In the genomic region with DNA sequence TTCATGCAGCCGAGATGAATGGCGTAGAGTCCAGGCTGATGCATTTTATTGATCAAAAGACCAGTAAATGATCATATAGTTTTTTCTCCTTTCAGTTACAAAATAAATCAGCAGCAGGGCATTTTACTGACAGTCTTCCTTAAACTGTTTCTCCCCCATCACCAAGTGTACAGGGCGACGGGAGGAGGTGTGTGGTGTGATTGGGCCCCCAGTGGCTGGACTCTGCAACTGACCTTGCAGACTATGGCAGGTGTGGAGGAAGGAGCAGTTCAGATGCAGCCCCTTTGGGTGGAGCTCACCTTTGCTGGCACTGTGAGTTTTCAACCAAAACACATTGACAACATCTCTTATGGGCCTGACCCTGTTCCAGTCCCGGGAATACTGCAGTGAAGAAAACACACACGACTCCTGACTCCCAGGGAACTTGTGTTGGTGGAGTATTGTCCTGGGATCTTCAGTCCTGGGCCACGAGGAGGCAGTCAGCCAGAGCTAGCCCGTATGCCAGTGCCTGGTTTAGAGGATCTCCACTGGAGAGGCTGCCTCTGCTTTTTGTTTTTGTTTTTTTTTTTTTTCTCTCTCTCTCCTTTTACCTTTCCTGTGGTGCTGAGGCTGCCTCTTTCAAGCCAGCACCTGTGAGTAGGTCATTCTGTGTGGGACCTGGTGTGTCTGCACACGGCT, we compare ENCODE assay signal across 10 cellular contexts. TPM values are rescaled to one million over a fixed set of nuclear protein-coding genes. Genes with fewer than 3 reads are reported as not detected.
DNase-seq lines count a peak whose midpoint lies in the region; ATAC-seq, FAIRE-seq and TF ChIP-seq lines count a peak whose summit lies in the region.
"Had no signal": no experiment of that assay in that cellular context is flagged by ENCODE, and none has a peak within 500 bp of the region (broad histone marks: within the 10 kb centered on the region; RNA-seq: fewer than 3 reads in every experiment).

No MANE protein-coding gene starts in this region.

- in situ Hi-C loops in SK-MEL-5 (cut with HindIII; ENCODE audit: low pct_unique_long_range_greater_than_20kb, low sequenced_read_pairs), result no loop called here

- H3K27ac ChIP-seq in A549 (no peak overlapping the region), left ventricle myocardium inferior (replicated peaks) (no peak overlapping the region), mesenchymal stem cell (ENCODE audit: low read length, poor library complexity, severe bottlenecking) (no peak overlapping the region)

- H3K9ac ChIP-seq in mesenchymal stem cell (ENCODE audit: low read length), result no peak overlapping the region

- H2BK120ac ChIP-seq in mesenchymal stem cell (ENCODE audit: low read depth, low read length), result no peak overlapping the region

- ATAC-seq in A549, result peak; percentile 92 to 96

- H3K18ac ChIP-seq in mesenchymal stem cell (ENCODE audit: low read depth in 1 of 2, low read length in 2 of 2), result no peak overlapping the region

- CTCF ChIA-PET in A549 (lab: Yijun Ruan, JAX), result interaction anchor here (1.0 to 3.4 kb wide), 6 partner anchors 10 to 196 kb away, joined by 3 to 13 read pairs (median 4); no protein-coding TSS in a partner anchor

- H2AK5ac ChIP-seq in mesenchymal stem cell (ENCODE audit: low read length, severe bottlenecking), result no peak overlapping the region

- intact Hi-C loops in left ventricle myocardium inferior (cut with micrococcal nuclease), result no loop called here

- TF ChIP-seq CTCF in A549 (IDR thresholded peaks at IDR 0.05) (no peak), GM06990 (IDR thresholded peaks at IDR 0.05; ENCODE audit: insufficient read depth, low read length, poor library complexity, severe bottlenecking) (peak; percentile 38), left ventricle myocardium inferior (IDR thresholded peaks at IDR 0.05; ENCODE audit: borderline replicate concordance) (peak; percentile 22)

- H3K4me2 ChIP-seq in A549 (no peak overlapping the region), mesenchymal stem cell (ENCODE audit: low read length, poor library complexity, severe bottlenecking) (no peak overlapping the region)

- no peak overlapping the region for H4K91ac ChIP-seq in mesenchymal stem cell (ENCODE audit: low read length)

- no peak for TF ChIP-seq EP300 in A549 (IDR thresholded peaks at IDR 0.05)

- H3K4ac ChIP-seq in mesenchymal stem cell (ENCODE audit: low read depth in 1 of 2, low read length in 2 of 2), result no peak overlapping the region

- H4K8ac ChIP-seq in mesenchymal stem cell (ENCODE audit: low read length), result no peak overlapping the region

- H2BK12ac ChIP-seq in mesenchymal stem cell (ENCODE audit: low read length in 2 of 2), result no peak overlapping the region

- TF ChIP-seq POLR2A in A549 (IDR thresholded peaks at IDR 0.05; ENCODE audit: low read length), result no peak

- H3K79me1 ChIP-seq in mesenchymal stem cell (replicated peaks; ENCODE audit: low read length, poor library complexity, severe bottlenecking), result peaks cover 2% of the 10 kb centered on the region

- no peak for FAIRE-seq in A549 (lab: Jason Lieb, UNC)

- peak; percentile 33 to 72 for DNase-seq in A549 (ENCODE audit: low read depth in 1 of 2, low spot score in 1 of 2)
- no peak for DNase-seq in GM06990 (ENCODE audit: extremely low read depth, insufficient read length)
- peak; percentile 11 for DNase-seq in SK-MEL-5 (ENCODE audit: low read depth, low spot score)
- no peak for DNase-seq in left ventricle myocardium inferior
- no peak for DNase-seq in NCI-H1105 (lab: John Stamatoyannopoulos, UW)
- no peak for DNase-seq in mesenchymal stem cell
- no peak for DNase-seq in activated effector memory CD4-positive, alpha-beta T cell treated with Interleukin-2 at 50 U/mL for 16 hours
- DNase-seq in NCI-H1105 treated with DMSO at 0.1 percent for 48 hours (lab: John Stamatoyannopoulos, UW), result no peak

- H3K14ac ChIP-seq in mesenchymal stem cell (ENCODE audit: low read length in 2 of 2), result no peak overlapping the region

- H2BK5ac ChIP-seq in mesenchymal stem cell (ENCODE audit: low read depth, low read length, poor library complexity, severe bottlenecking), result no peak overlapping the region

- H3K27me3 ChIP-seq in GM06990 (replicated peaks; ENCODE audit: control insufficient read depth, insufficient read depth, low read length) (no peaks in the 10 kb centered on the region), left ventricle myocardium inferior (ENCODE audit: low read depth) (no peaks in the 10 kb centered on the region), mesenchymal stem cell (ENCODE audit: control insufficient read depth in 1 of 2, insufficient read depth in 1 of 2, low read length in 2 of 2) (no peaks in the 10 kb centered on the region)

- no peaks in the 10 kb centered on the region; the same call in 2 of the 3 replicates for H3K4me1 ChIP-seq in A549
- H3K4me1 ChIP-seq in left ventricle myocardium inferior, result peaks cover 38% of the 10 kb centered on the region
- H3K4me1 ChIP-seq in mesenchymal stem cell (ENCODE audit: control insufficient read depth, insufficient read depth, low read depth, low read length), result peaks cover 7% of the 10 kb centered on the region

- no peaks in the 10 kb centered on the region for H3K9me3 ChIP-seq in A549
- no peaks in the 10 kb centered on the region for H3K9me3 ChIP-seq in left ventricle myocardium inferior (replicated peaks)
- no peaks in the 10 kb centered on the region for H3K9me3 ChIP-seq in mesenchymal stem cell (ENCODE audit: control insufficient read depth, low read length)

- H3K36me3 ChIP-seq in GM06990 (ENCODE audit: control insufficient read depth, insufficient read depth, low read length) (no peaks in the 10 kb centered on the region; the same call in 1 of the 2 replicates), left ventricle myocardium inferior (no peaks in the 10 kb centered on the region), mesenchymal stem cell (ENCODE audit: control insufficient read depth in 1 of 2, insufficient read depth in 2 of 2, low read depth in 1 of 2, low read length in 2 of 2) (peaks cover 0 to 3% of the 10 kb centered on the region in 2 experiments)

- H3K4me3 ChIP-seq in A549, result no peak overlapping the region
- H3K4me3 ChIP-seq in GM06990 (replicated peaks; ENCODE audit: low read depth, low read length), result no peak overlapping the region
- H3K4me3 ChIP-seq in left ventricle myocardium inferior, result no peak overlapping the region
- H3K4me3 ChIP-seq in mesenchymal stem cell (ENCODE audit: insufficient read depth in 1 of 2, low read depth in 1 of 2, low read length in 2 of 2), result no peak overlapping the region

- peak in 1 of 2 experiments; percentile 33; a peak in 1 of 5 replicates for TF ChIP-seq RAD21 in A549 (conservative IDR thresholded peaks at IDR 0.05 in 1 of 2, IDR thresholded peaks at IDR 0.05 in 1 of 2)

- H2AFZ ChIP-seq in mesenchymal stem cell (ENCODE audit: low read depth, low read length), result no peak overlapping the region

- H2BK15ac ChIP-seq in mesenchymal stem cell (ENCODE audit: low read depth, poor library complexity, severe bottlenecking), result no peak overlapping the region

- POLR2A ChIA-PET in A549 (lab: Yijun Ruan, JAX), result no interaction called here

- H3K23ac ChIP-seq in mesenchymal stem cell (ENCODE audit: low read length in 2 of 2), result no peak overlapping the region

- WGBS in A549 (ENCODE audit: missing lambda C conversion rate), result 64% methylated on average over 9 of the region's 9 CpGs
- 86% methylated on average over 7 of the region's 9 CpGs for WGBS in mesenchymal stem cell

TF ChIP-seq in A549, 52 proteins besides CTCF, POLR2A, EP300 and RAD21 (continues in another document):
- TF ChIP-seq JUN (IDR thresholded peaks at IDR 0.05), result no peak
- TF ChIP-seq, protein P1, sequence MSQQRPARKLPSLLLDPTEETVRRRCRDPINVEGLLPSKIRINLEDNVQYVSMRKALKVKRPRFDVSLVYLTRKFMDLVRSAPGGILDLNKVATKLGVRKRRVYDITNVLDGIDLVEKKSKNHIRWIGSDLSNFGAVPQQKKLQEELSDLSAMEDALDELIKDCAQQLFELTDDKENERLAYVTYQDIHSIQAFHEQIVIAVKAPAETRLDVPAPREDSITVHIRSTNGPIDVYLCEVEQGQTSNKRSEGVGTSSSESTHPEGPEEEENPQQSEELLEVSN (IDR thresholded peaks at IDR 0.05; ENCODE audit: borderline replicate concordance, low read depth), result no peak
- TF ChIP-seq NR3C1 (IDR thresholded peaks at IDR 0.05), result no peak
- no peak for TF ChIP-seq HEYL (CRISPR knock-in tag; IDR thresholded peaks at IDR 0.05)
- TF ChIP-seq CEBPB (IDR thresholded peaks at IDR 0.05), result no peak

RNA-seq across cellular contexts. Expression of gene KIAA0513, which starts 29.8 kb away (rescaled TPM):
- polyA plus RNA-seq in A549 (2011; rRNA removed), result 1.5 and 1.8 TPM in 2 replicates
- 0.82 and 1.0 TPM in 2 replicates for polyA plus RNA-seq in A549 (2012; cell fraction: cytosol; rRNA removed)
- 1.0 and 1.1 TPM in 2 replicates for polyA plus RNA-seq in A549 (2012; cell fraction: nucleus; rRNA removed)
- polyA plus RNA-seq in A549 (2017; fragmentation: RNase III; extraction: RNeasy Plus Mini Kit Qiagen cat#74134 plus additional on column Dnase treatment), result 1.7 to 2.3 TPM (median 1.8 TPM) in 3 replicates
- polyA minus RNA-seq in A549 (2011; rRNA and poly(A)+ RNA removed), result 1.5 and 5.3 TPM in 2 replicates
- 2.4 and 2.9 TPM in 2 replicates for total RNA-seq in SK-MEL-5 (2014; rRNA removed; shearing (Covaris generic))
- 4.2 and 6.0 TPM in 2 replicates for polyA plus RNA-seq in SK-MEL-5 (2015; cell fraction: cytosol; rRNA removed)
- polyA plus RNA-seq in SK-MEL-5 (2015; cell fraction: nucleus; rRNA removed), result 4.3 and 5.6 TPM in 2 replicates
- total RNA-seq in left ventricle myocardium inferior, result 10.0 TPM
- 8.5 TPM for polyA plus RNA-seq in mesenchymal stem cell (2013, experiment 1 of 2)
- polyA plus RNA-seq in mesenchymal stem cell (2013, experiment 2 of 2), result 8.0 TPM

RNA-seq across cellular contexts. Expression of gene ZDHHC7, which starts 46.0 kb away (rescaled TPM):
- polyA plus RNA-seq in A549 (2011; rRNA removed) (58.0 and 88.6 TPM in 2 replicates), A549 (2017; fragmentation: RNase III; extraction: RNeasy Plus Mini Kit Qiagen cat#74134 plus additional on column Dnase treatment) (39.4 to 43.7 TPM (median 42.3 TPM) in 3 replicates)
- 65.9 and 68.3 TPM in 2 replicates for polyA plus RNA-seq in A549 (2012; cell fraction: cytosol; rRNA removed)
- polyA plus RNA-seq in A549 (2012; cell fraction: nucleus; rRNA removed), result 54.7 and 55.5 TPM in 2 replicates
- polyA minus RNA-seq in A549 (2011; rRNA and poly(A)+ RNA removed), result 70.3 and 80.3 TPM in 2 replicates
- 45.1 and 49.1 TPM in 2 replicates for total RNA-seq in SK-MEL-5 (2014; rRNA removed; shearing (Covaris generic))
- 57.6 and 67.2 TPM in 2 replicates for polyA plus RNA-seq in SK-MEL-5 (2015; cell fraction: cytosol; rRNA removed)
- polyA plus RNA-seq in SK-MEL-5 (2015; cell fraction: nucleus; rRNA removed), result 45.2 and 52.3 TPM in 2 replicates
- total RNA-seq in left ventricle myocardium inferior, result 36.8 TPM
- polyA plus RNA-seq in mesenchymal stem cell (2013, experiment 1 of 2), result 64.9 TPM
- 65.2 TPM for polyA plus RNA-seq in mesenchymal stem cell (2013, experiment 2 of 2)

RNA-seq across cellular contexts. Expression of gene CIBAR2, which starts 54.9 kb away (rescaled TPM):
- polyA plus RNA-seq in A549 (2011; rRNA removed), result 0.15 TPM in 1 of 2 replicates, not detected in the other
- polyA plus RNA-seq in A549 (2012; cell fraction: cytosol; rRNA removed), result 0.05 TPM in 1 of 2 replicates, not detected in the other
- 0.11 TPM in 1 of 2 replicates, not detected in the other for polyA plus RNA-seq in A549 (2012; cell fraction: nucleus; rRNA removed)
- polyA plus RNA-seq in A549 (2017; fragmentation: RNase III; extraction: RNeasy Plus Mini Kit Qiagen cat#74134 plus additional on column Dnase treatment), result 0.04 TPM in 1 of 3 replicates, not detected in the others
- polyA minus RNA-seq in A549 (2011; rRNA and poly(A)+ RNA removed), result not detected in 2 replicates
- total RNA-seq in SK-MEL-5 (2014; rRNA removed; shearing (Covaris generic)), result not detected in 2 replicates
- polyA plus RNA-seq in SK-MEL-5 (2015; cell fraction: cytosol; rRNA removed), result not detected in 2 replicates
- not detected in 2 replicates for polyA plus RNA-seq in SK-MEL-5 (2015; cell fraction: nucleus; rRNA removed)
- total RNA-seq in left ventricle myocardium inferior, result not detected
- polyA plus RNA-seq in mesenchymal stem cell (2013, experiment 1 of 2), result 0.03 TPM
- 0.07 TPM for polyA plus RNA-seq in mesenchymal stem cell (2013, experiment 2 of 2)
- total RNA-seq: myocyte; T-helper 2 cell treated with Interferon-gamma antibody and Interleukin-4, amounts not matched to agents 100 ng/mL and 5 ng/mL, for 36 hours had no signal

Comparison
In these comparisons a context has a peak if more than half of its experiments do, and no peak if none do; other contexts are left out.
1. DNase-seq: peak in A549 (2 of 2) and SK-MEL-5 (single experiment); none in GM06990 (single experiment), left ventricle myocardium inferior (single experiment), NCI-H1105 (single experiment), mesenchymal stem cell (single experiment), activated effector memory CD4-positive, alpha-beta T cell treated with Interleukin-2 at 50 U/mL for 16 hours (single experiment) and NCI-H1105 treated with DMSO at 0.1 percent for 48 hours (single experiment).